23 cellular contexts compared by ENCODE assay signal in genomic region chr2:217179854-217180253, GRCh38.
"Had no signal": no experiment of that assay in that cellular context is flagged by ENCODE, and none has a peak within 500 bp of the region (broad histone marks: within the 10 kb centered on the region; RNA-seq: fewer than 3 reads in every experiment).

No MANE protein-coding gene starts in this region.

- DNase-seq: colonic mucosa; cortex of kidney; effector CD8-positive, alpha-beta T cell; effector memory CD8-positive, alpha-beta T cell; endodermal cell; erythroblast; esophagus squamous epithelium; foreskin keratinocyte; heart left ventricle; hypothalamus; immature natural killer cell; islet precursor cell; kidney; kidney glomerular epithelial cell; left colon; left ventricle myocardium inferior; lower lobe of right lung; mesenchymal stem cell had no signal

- H3K27ac ChIP-seq: colonic mucosa, epithelial cell of prostate, esophagus squamous epithelium, foreskin keratinocyte, gastroesophageal sphincter, heart left ventricle, hepatocyte, left ventricle myocardium inferior, lower lobe of right lung had no signal

- H3K4me1 ChIP-seq: colonic mucosa, esophagus squamous epithelium, foreskin keratinocyte, lower lobe of right lung had no signal

- ATAC-seq: effector memory CD8-positive, alpha-beta T cell; esophagus mucosa; foreskin keratinocyte; gastroesophageal sphincter; heart left ventricle; left colon; left lobe of liver; lower lobe of right lung had no signal

- H3K4me3 ChIP-seq: colonic mucosa, esophagus squamous epithelium, gastroesophageal sphincter, heart left ventricle, hepatocyte, left ventricle myocardium inferior, lower lobe of right lung had no signal

- H3K36me3 ChIP-seq: colonic mucosa, esophagus squamous epithelium, gastroesophageal sphincter, heart left ventricle, left ventricle myocardium inferior, lower lobe of right lung had no signal

- H3K27me3 ChIP-seq: colonic mucosa, esophagus squamous epithelium, foreskin keratinocyte, gastroesophageal sphincter, heart left ventricle, hepatocyte had no signal

- H3K9me3 ChIP-seq: colonic mucosa, esophagus squamous epithelium, lower lobe of right lung had no signal
